In the genomic region with DNA sequence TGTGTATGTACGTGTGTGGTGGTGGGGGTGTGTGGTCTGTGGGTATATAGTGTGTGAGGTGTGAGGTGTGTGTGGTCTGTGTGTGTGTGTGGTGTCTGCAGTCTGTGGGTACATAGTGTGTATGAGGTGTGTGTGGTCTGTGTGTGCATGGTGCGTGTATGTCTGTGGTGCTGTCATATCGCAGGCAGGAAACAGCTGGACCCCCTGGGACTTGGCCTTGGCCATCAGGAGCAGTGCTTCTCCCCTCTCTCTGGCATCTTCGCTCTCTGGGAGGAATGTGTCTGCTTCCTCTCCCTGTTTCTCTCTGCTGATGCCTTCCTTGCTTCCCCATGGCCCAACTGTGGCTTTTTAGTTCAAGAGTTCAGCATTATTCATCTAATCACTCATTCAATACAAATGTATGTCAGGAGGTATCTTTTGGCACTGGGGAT, we compare ENCODE assay signal across 11 cellular contexts.
DNase-seq lines count a peak whose midpoint lies in the region; ATAC-seq and TF ChIP-seq lines count a peak whose summit lies in the region.
"Had no signal": no experiment of that assay in that cellular context is flagged by ENCODE, and none has a peak within 500 bp of the region (broad histone marks: within the 10 kb centered on the region; RNA-seq: fewer than 3 reads in every experiment).

No MANE protein-coding gene starts in this region.

- H2AFZ ChIP-seq in DND-41 (ENCODE audit: low read depth, low read length) (no peak overlapping the region), IMR-90 (replicated peaks; ENCODE audit: low read length, poor library complexity) (no peak overlapping the region)

- no peak overlapping the region for H3K18ac ChIP-seq in IMR-90 (ENCODE audit: low read depth, low read length)

- H3K4me1 ChIP-seq in DND-41 (ENCODE audit: insufficient read depth, low read length) (no peaks in the 10 kb centered on the region), IMR-90 (ENCODE audit: control insufficient read depth, insufficient read depth, low read length) (no peaks in the 10 kb centered on the region)
- H3K4me1 ChIP-seq: heart right ventricle had no signal

- H3K36me3 ChIP-seq in DND-41 (ENCODE audit: insufficient read depth, low read length) (no peaks in the 10 kb centered on the region), IMR-90 (ENCODE audit: control insufficient read depth, insufficient read depth, low read length) (no peaks in the 10 kb centered on the region)
- H3K36me3 ChIP-seq: heart right ventricle had no signal

- H3K9ac ChIP-seq in DND-41 (ENCODE audit: low read depth, low read length): no peak overlapping the region
- H3K9ac ChIP-seq in IMR-90 (ENCODE audit: low read depth, low read length): no peak overlapping the region

- no peak overlapping the region for H2BK15ac ChIP-seq in IMR-90 (ENCODE audit: low read depth, low read length)

- intact Hi-C loops in IMR-90 (cut with micrococcal nuclease): no loop called here

- H2BK20ac ChIP-seq in IMR-90 (ENCODE audit: low read depth, low read length): no peak overlapping the region

- H3K79me2 ChIP-seq in DND-41 (ENCODE audit: insufficient read depth, low read length): no peaks in the 10 kb centered on the region

- in situ Hi-C loops in IMR-90 (cut with MboI; ENCODE audit: low sequenced_read_pairs): no loop called here

- no TSS peak for BruUV-seq in IMR-90 (replicated peaks; lab: Mats Ljungman, UMichigan)

- H3K27ac ChIP-seq in DND-41 (ENCODE audit: low read length): no peak overlapping the region
- no peak overlapping the region for H3K27ac ChIP-seq in IMR-90 (ENCODE audit: insufficient read depth, low read length)
- H3K27ac ChIP-seq: heart right ventricle, RWPE1, skin epidermis had no signal

- H3K14ac ChIP-seq in IMR-90 (replicated peaks; ENCODE audit: low read depth, low read length): no peak overlapping the region; the same call in 1 of the 2 replicates

- H3K27me3 Mint-ChIP-seq in naive B cell: peaks cover 0 to 7% (median under 1%) of the 10 kb centered on the region in 3 donors

- POLR2A ChIA-PET in IMR-90 (lab: Charles Lee; ENCODE audit: unreplicated experiment): no interaction called here

- H2AK5ac ChIP-seq in IMR-90 (ENCODE audit: low read depth, low read length): no peak overlapping the region

- H3K4me1 Mint-ChIP-seq in naive B cell: no peaks in the 10 kb centered on the region

- peak; percentile 67 for ATAC-seq in DND-41 (ENCODE audit: insufficient read depth, low read depth)
- peak; percentile 49; the same call in 1 of the 2 replicates for ATAC-seq in IMR-90 (ENCODE audit: low read depth)
- ATAC-seq in naive B cell (ENCODE audit: low read depth in 2 of 2): peak; percentile 58 to 81
- ATAC-seq in HG03342 (IDR thresholded peaks at IDR 0.05; ENCODE audit: unreplicated experiment): no peak
- ATAC-seq in GM21717 (IDR thresholded peaks at IDR 0.05; ENCODE audit: unreplicated experiment): no peak

- no peak overlapping the region for H3K4me3 ChIP-seq in DND-41 (ENCODE audit: low read depth in 1 of 2, low read length in 2 of 2)
- H3K4me3 ChIP-seq in IMR-90 (ENCODE audit: insufficient read depth, low read depth, low read length): no peak overlapping the region
- H3K4me3 ChIP-seq in cardiac fibroblast (replicated peaks in 1 of 2; ENCODE audit: low read depth in 2 of 2, low read length in 2 of 2): no peak overlapping the region
- H3K4me3 ChIP-seq: heart right ventricle, skin epidermis had no signal

- H3K23ac ChIP-seq in IMR-90 (ENCODE audit: low read depth, low read length): no peak overlapping the region

- H3K9me1 ChIP-seq in IMR-90 (ENCODE audit: insufficient read depth, low read length): peaks cover 2% of the 10 kb centered on the region; the same call in 1 of the 2 replicates

- H2BK120ac ChIP-seq in IMR-90 (ENCODE audit: low read depth, low read length): no peak overlapping the region

- H3K4me2 ChIP-seq in DND-41 (ENCODE audit: insufficient read depth, low read length) (no peak overlapping the region), IMR-90 (ENCODE audit: low read depth, low read length) (no peak overlapping the region)

- no peak overlapping the region for H4K91ac ChIP-seq in IMR-90 (ENCODE audit: insufficient read depth, low read depth, low read length)

- no peak for TF ChIP-seq RAD21 in IMR-90 (IDR thresholded peaks at IDR 0.05; ENCODE audit: low read length)

- H3K27me3 ChIP-seq in DND-41 (ENCODE audit: insufficient read depth, low read length, poor library complexity) (no peaks in the 10 kb centered on the region), IMR-90 (ENCODE audit: control insufficient read depth, insufficient read depth, low read length) (peaks cover 4% of the 10 kb centered on the region)

- no peak for TF ChIP-seq POLR2A in IMR-90 (IDR thresholded peaks at IDR 0.05; ENCODE audit: low read depth, low read length)

- H3K4me3 Mint-ChIP-seq in naive B cell: no peak overlapping the region

- no peak overlapping the region for H4K5ac ChIP-seq in IMR-90 (ENCODE audit: low read depth, low read length)

- peak overlapping the region; percentile 43 for H2BK5ac ChIP-seq in IMR-90 (ENCODE audit: low read depth, low read length, poor library complexity, severe bottlenecking)

- no peaks in the 10 kb centered on the region for H3K9me3 Mint-ChIP-seq in naive B cell

- H3K9me3 ChIP-seq in DND-41 (ENCODE audit: insufficient read depth, low read length, severe bottlenecking): no peaks in the 10 kb centered on the region
- no peaks in the 10 kb centered on the region for H3K9me3 ChIP-seq in IMR-90 (ENCODE audit: control insufficient read depth, insufficient read depth, low read length)
- H3K9me3 ChIP-seq: heart right ventricle had no signal

- peak; percentile 17 for DNase-seq in DND-41
- DNase-seq in IMR-90: peak; percentile 45
- peak; percentile 44 to 63 for DNase-seq in cardiac fibroblast (ENCODE audit: low read depth in 2 of 2)
- peak; percentile 12 for DNase-seq in naive B cell
- DNase-seq in HuH-7.5 (ENCODE audit: low spot score): no peak
- no peak for DNase-seq in NCI-H2227 treated with DMSO at 0.1 percent for 48 hours (lab: John Stamatoyannopoulos, UW)
- DNase-seq: heart right ventricle had no signal

- no peak for TF ChIP-seq CTCF in DND-41 (IDR thresholded peaks at IDR 0.05; ENCODE audit: borderline replicate concordance, extremely low read depth, low read length, poor library complexity, severe bottlenecking)
- TF ChIP-seq CTCF in IMR-90 (conservative IDR thresholded peaks at IDR 0.05; ENCODE audit: low read depth, low read length): no peak
- no peak for TF ChIP-seq CTCF in cardiac fibroblast (IDR thresholded peaks at IDR 0.05; ENCODE audit: low read depth, low read length)

- H3K79me1 ChIP-seq in IMR-90 (ENCODE audit: low read depth in 1 of 2, low read length in 2 of 2): no peaks in the 10 kb centered on the region

- H3K56ac ChIP-seq in IMR-90 (ENCODE audit: extremely low read depth, insufficient read depth, low read length): no peak overlapping the region

- H2AK9ac ChIP-seq in IMR-90 (replicated peaks; ENCODE audit: low read depth, low read length, poor library complexity): peak overlapping the region; percentile 79

- H3K27ac Mint-ChIP-seq in naive B cell: no peak overlapping the region

- H3K36me3 Mint-ChIP-seq in naive B cell: no peaks in the 10 kb centered on the region

- WGBS in IMR-90 (ENCODE audit: extremely low coverage in 2 of 2, insufficient read length in 1 of 2), 2 experiments: no CpG with 5 or more reads among the region's 4 CpGs

- dilution Hi-C loops in IMR-90 (cut with HindIII; ENCODE audit: low sequenced_read_pairs, unreplicated experiment): no loop called here

- H4K20me1 ChIP-seq in DND-41 (ENCODE audit: insufficient read depth, low read length): no peaks in the 10 kb centered on the region; the same call in 1 of the 2 replicates
- H4K20me1 ChIP-seq in IMR-90 (ENCODE audit: insufficient read depth, low read length): no peaks in the 10 kb centered on the region; the same call in 1 of the 2 replicates

- CTCF ChIA-PET in IMR-90 (lab: Yijun Ruan, JAX): interaction anchor here (0.5 kb wide), 1 partner anchor 189 kb away, joined by 3 read pairs; no protein-coding TSS in a partner anchor

- no peak overlapping the region for H4K8ac ChIP-seq in IMR-90 (ENCODE audit: low read depth in 2 of 2, low read length in 2 of 2)

- no peak overlapping the region for H3K4ac ChIP-seq in IMR-90 (ENCODE audit: low read depth, low read length)

TF ChIP-seq in IMR-90, 13 proteins besides CTCF, POLR2A, EP300 and RAD21:
- TF ChIP-seq CHD1 (IDR thresholded peaks at IDR 0.05; ENCODE audit: low read depth, low read length) (no peak), BHLHE40 (IDR thresholded peaks at IDR 0.05; ENCODE audit: low read depth, low read length) (no peak), MXI1 (IDR thresholded peaks at IDR 0.05; ENCODE audit: borderline replicate concordance, low read depth, low read length) (no peak), FOS (IDR thresholded peaks at IDR 0.05; ENCODE audit: low read depth, low read length) (no peak)

Comparison
In these comparisons a context has a peak if more than half of its experiments do, and no peak if none do; other contexts are left out.
1. ATAC-seq: peak in DND-41 (single experiment), IMR-90 (single experiment) and naive B cell (2 of 2); none in HG03342 (single experiment) and GM21717 (single experiment).
2. DNase-seq: peak in DND-41 (single experiment), IMR-90 (single experiment), cardiac fibroblast (2 of 2) and naive B cell (single experiment); none in HuH-7.5 (single experiment) and NCI-H2227 treated with DMSO at 0.1 percent for 48 hours (single experiment).